ENCODE assay signal across 13 cellular contexts in the genomic region with DNA sequence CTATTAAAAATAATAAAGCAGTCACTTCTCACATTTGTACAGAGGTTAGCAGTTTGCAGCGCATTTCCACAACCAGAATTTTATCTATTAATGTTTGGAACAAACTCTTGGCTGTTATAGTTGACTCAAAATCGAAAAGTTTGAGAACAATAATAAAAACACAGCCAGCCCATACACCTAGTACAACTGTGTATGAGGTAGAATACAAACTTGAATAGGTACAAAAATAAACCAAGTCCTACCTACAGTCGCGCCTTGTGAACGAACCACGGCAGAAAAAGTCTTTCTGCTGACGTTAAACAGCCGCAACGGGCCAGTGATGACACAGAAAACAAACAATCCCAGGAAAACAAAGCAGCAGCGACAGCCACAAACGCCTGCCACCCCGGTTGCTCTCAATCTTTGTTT. TPM values are rescaled to one million over a fixed set of nuclear protein-coding genes. Genes with fewer than 3 reads are reported as not detected.
DNase-seq lines count a peak whose midpoint lies in the region; ATAC-seq and TF ChIP-seq lines count a peak whose summit lies in the region.
"Had no signal": no experiment of that assay in that cellular context is flagged by ENCODE, and none has a peak within 500 bp of the region (broad histone marks: within the 10 kb centered on the region; RNA-seq: fewer than 3 reads in every experiment).

No MANE protein-coding gene starts in this region.

- DNase-seq in CD4-positive, alpha-beta T cell, result no peak
- DNase-seq in HFFc6, result no peak
- peak; percentile 55 for DNase-seq in mesenchymal stem cell
- DNase-seq in NCI-H526 (lab: John Stamatoyannopoulos, UW), result no peak
- no peak for DNase-seq in sciatic nerve (ENCODE audit: low spot score)
- DNase-seq in SJCRH30, result no peak
- no peak for DNase-seq in NCI-H446 treated with DMSO at 0.1 percent for 48 hours (lab: John Stamatoyannopoulos, UW)
- DNase-seq: stimulated activated CD4-positive, alpha-beta T cell treated with anti-CD3 and anti-CD28 coated beads, Interleukin-4, amount 100 ng/mL, for 4 hours had no signal

- H3K4me1 ChIP-seq in mesenchymal stem cell (ENCODE audit: control insufficient read depth, insufficient read depth, low read depth, low read length), result peaks cover 39% of the 10 kb centered on the region
- no peaks in the 10 kb centered on the region for H3K4me1 ChIP-seq in SJCRH30

- H3K36me3 ChIP-seq in mesenchymal stem cell (ENCODE audit: control insufficient read depth in 1 of 2, insufficient read depth in 2 of 2, low read depth in 1 of 2, low read length in 2 of 2) (peaks cover 0 to 3% of the 10 kb centered on the region in 2 experiments), SJCRH30 (no peaks in the 10 kb centered on the region)
- H3K36me3 ChIP-seq: right atrium auricular region had no signal

- no peak overlapping the region for H3K4me2 ChIP-seq in mesenchymal stem cell (ENCODE audit: low read length, poor library complexity, severe bottlenecking)

- no peak overlapping the region for H3K4me3 ChIP-seq in mesenchymal stem cell (ENCODE audit: insufficient read depth in 1 of 2, low read depth in 1 of 2, low read length in 2 of 2)
- no peak overlapping the region for H3K4me3 ChIP-seq in SJCRH30
- H3K4me3 ChIP-seq: hepatocyte, right atrium auricular region had no signal

- intact Hi-C loops in CD4-positive, alpha-beta T cell (cut with DNase I, micrococcal nuclease), result no loop called here
- intact Hi-C loops in sciatic nerve (cut with DNase I), result no loop called here

- POLR2A ChIA-PET in CD4-positive, alpha-beta T cell (lab: Charles Lee), result no interaction called here

- H2BK15ac ChIP-seq in mesenchymal stem cell (ENCODE audit: low read depth, poor library complexity, severe bottlenecking), result no peak overlapping the region

- CTCF ChIA-PET in CD4-positive, alpha-beta T cell (lab: Charles Lee), result interaction anchor here (2.2 kb wide), 1 partner anchor 7 kb away, joined by 17 read pairs; no protein-coding TSS in a partner anchor

- peak; percentile 38 for ATAC-seq in CD4-positive, alpha-beta T cell (ENCODE audit: poor library complexity)
- no peak for ATAC-seq in sciatic nerve
- ATAC-seq: Right ventricle myocardium inferior had no signal

- no peak overlapping the region for H3K27ac Mint-ChIP-seq in CD4-positive, alpha-beta T cell
- H3K27ac Mint-ChIP-seq in HFFc6, result no peak overlapping the region
- peak overlapping the region in 1 of 5 experiments; percentile 68 for H3K27ac Mint-ChIP-seq in brain
- H3K27ac Mint-ChIP-seq: mesothelial cell of epicardium had no signal

- peaks cover 46% of the 10 kb centered on the region for H3K4me1 Mint-ChIP-seq in CD4-positive, alpha-beta T cell (ENCODE audit: low read depth)
- H3K4me1 Mint-ChIP-seq in HFFc6 (ENCODE audit: low read depth), result peaks cover 18% of the 10 kb centered on the region; the same call in 1 of the 2 replicates
- H3K4me1 Mint-ChIP-seq in brain, result peaks cover 35% of the 10 kb centered on the region

- H2BK12ac ChIP-seq in mesenchymal stem cell (ENCODE audit: low read length in 2 of 2), result no peak overlapping the region

- no peak overlapping the region for H3K9ac ChIP-seq in mesenchymal stem cell (ENCODE audit: low read length)

- no peaks in the 10 kb centered on the region for H3K9me3 Mint-ChIP-seq in CD4-positive, alpha-beta T cell
- no peaks in the 10 kb centered on the region; the same call in 1 of the 2 replicates for H3K9me3 Mint-ChIP-seq in HFFc6
- H3K9me3 Mint-ChIP-seq in brain, result no peaks in the 10 kb centered on the region
- H3K9me3 Mint-ChIP-seq: mesothelial cell of epicardium had no signal

- H3K18ac ChIP-seq in mesenchymal stem cell (ENCODE audit: low read depth in 1 of 2, low read length in 2 of 2), result no peak overlapping the region

- H3K27me3 Mint-ChIP-seq in CD4-positive, alpha-beta T cell, result peaks cover 91% of the 10 kb centered on the region
- peaks cover 46% of the 10 kb centered on the region for H3K27me3 Mint-ChIP-seq in HFFc6 (ENCODE audit: insufficient read depth)
- peaks cover 97% of the 10 kb centered on the region for H3K27me3 Mint-ChIP-seq in brain

- no peak overlapping the region for H3K4ac ChIP-seq in mesenchymal stem cell (ENCODE audit: low read depth in 1 of 2, low read length in 2 of 2)

- no peak overlapping the region for H2AK5ac ChIP-seq in mesenchymal stem cell (ENCODE audit: low read length, severe bottlenecking)

- H4K91ac ChIP-seq in mesenchymal stem cell (ENCODE audit: low read length), result no peak overlapping the region

- H3K36me3 Mint-ChIP-seq in CD4-positive, alpha-beta T cell (ENCODE audit: low read depth), result no peaks in the 10 kb centered on the region
- H3K36me3 Mint-ChIP-seq in HFFc6 (ENCODE audit: low read depth), result peaks cover 10% of the 10 kb centered on the region; the same call in 1 of the 2 replicates
- H3K36me3 Mint-ChIP-seq in brain, result no peaks in the 10 kb centered on the region
- H3K36me3 Mint-ChIP-seq: mesothelial cell of epicardium had no signal

- H2AFZ ChIP-seq in mesenchymal stem cell (ENCODE audit: low read depth, low read length), result no peak overlapping the region
- H2AFZ ChIP-seq: hepatocyte had no signal

- H2BK120ac ChIP-seq in mesenchymal stem cell (ENCODE audit: low read depth, low read length), result no peak overlapping the region

- H3K23ac ChIP-seq in mesenchymal stem cell (ENCODE audit: low read length in 2 of 2), result no peak overlapping the region

- under 1% methylated on average over 9 of the region's 12 CpGs for WGBS in mesenchymal stem cell

- H3K27me3 ChIP-seq in CD4-positive, alpha-beta T cell (ENCODE audit: control insufficient read depth, insufficient read depth, low read length), result peaks cover 98% of the 10 kb centered on the region
- H3K27me3 ChIP-seq in mesenchymal stem cell (ENCODE audit: control insufficient read depth in 1 of 2, insufficient read depth in 1 of 2, low read length in 2 of 2) (peaks cover 92 to 97% of the 10 kb centered on the region in 2 experiments), SJCRH30 (no peaks in the 10 kb centered on the region)

- H3K27ac ChIP-seq in CD4-positive, alpha-beta T cell (ENCODE audit: low read depth, low read length), result no peak overlapping the region
- H3K27ac ChIP-seq in mesenchymal stem cell (ENCODE audit: low read length, poor library complexity, severe bottlenecking), result no peak overlapping the region
- H3K27ac ChIP-seq in SJCRH30, result no peak overlapping the region
- H3K27ac ChIP-seq: hepatocyte, right atrium auricular region had no signal

- H3K14ac ChIP-seq in mesenchymal stem cell (ENCODE audit: low read length in 2 of 2), result no peak overlapping the region

- H2BK5ac ChIP-seq in mesenchymal stem cell (ENCODE audit: low read depth, low read length, poor library complexity, severe bottlenecking), result no peak overlapping the region

- no peaks in the 10 kb centered on the region for H3K9me3 ChIP-seq in CD4-positive, alpha-beta T cell (ENCODE audit: control insufficient read depth, low read length)
- H3K9me3 ChIP-seq in mesenchymal stem cell (ENCODE audit: control insufficient read depth, low read length) (no peaks in the 10 kb centered on the region), SJCRH30 (replicated peaks) (no peaks in the 10 kb centered on the region)
- H3K9me3 ChIP-seq: right atrium auricular region had no signal

- H4K8ac ChIP-seq in mesenchymal stem cell (ENCODE audit: low read length), result no peak overlapping the region

- H3K79me1 ChIP-seq in mesenchymal stem cell (replicated peaks; ENCODE audit: low read length, poor library complexity, severe bottlenecking), result no peaks in the 10 kb centered on the region

- peak overlapping the region; percentile 67 for H3K4me3 Mint-ChIP-seq in CD4-positive, alpha-beta T cell
- H3K4me3 Mint-ChIP-seq in HFFc6, result peak overlapping the region; percentile 15; the same call in 1 of the 2 replicates
- H3K4me3 Mint-ChIP-seq in brain, result peak overlapping the region in 3 of 5 experiments; percentile 41 to 92 (median 84)
- H3K4me3 Mint-ChIP-seq: mesothelial cell of epicardium had no signal

- no peak for TF ChIP-seq CTCF in CD4-positive, alpha-beta T cell (IDR thresholded peaks at IDR 0.05)
- TF ChIP-seq CTCF in HFFc6 (IDR thresholded peaks at IDR 0.05) (no peak), brain (conservative IDR thresholded peaks at IDR 0.05) (no peak)

RNA-seq across cellular contexts. Expression of a gene that starts 3.2 kb away (rescaled TPM):
- total RNA-seq in CD4-positive, alpha-beta T cell, result not detected
- total RNA-seq in HFFc6 (2021; fragmentation: NEBNext Ultra II Directional; extraction: Animal tissue kit (Norgen Biotek cat#: 25700)), result 1 to 10 TPM in 5 of 6 experiments, under 1 TPM in 1; 0.71 to 8.0 (median 7.0) TPM
- not detected for polyA plus RNA-seq in brain (ENCODE audit: insufficient read depth, low read depth, low replicate concordance)
- polyA plus RNA-seq in mesenchymal stem cell (2013, experiment 1 of 2), result 0.07 TPM
- not detected for polyA plus RNA-seq in mesenchymal stem cell (2013, experiment 2 of 2)
- 0.13 TPM for total RNA-seq in sciatic nerve
- 0.42 and 0.89 TPM in 2 replicates for total RNA-seq in SJCRH30 (2014; rRNA removed; shearing (Covaris generic))
- total RNA-seq: hepatocyte, mesothelial cell of epicardium, right atrium auricular region, Right ventricle myocardium inferior had no signal
- polyA plus RNA-seq: hepatocyte had no signal

RNA-seq across cellular contexts. Expression of a gene that starts 3.3 kb away (rescaled TPM):
- total RNA-seq in CD4-positive, alpha-beta T cell, result not detected
- total RNA-seq in HFFc6 (2021; fragmentation: NEBNext Ultra II Directional; extraction: Animal tissue kit (Norgen Biotek cat#: 25700)), result 1 to 10 TPM in 4 of 6 experiments, under 1 TPM in 2; 0.45 to 5.8 (median 4.6) TPM
- not detected for polyA plus RNA-seq in brain (ENCODE audit: insufficient read depth, low read depth, low replicate concordance)
- polyA plus RNA-seq in mesenchymal stem cell (2013, experiment 1 of 2), result not detected
- 0.04 TPM for polyA plus RNA-seq in mesenchymal stem cell (2013, experiment 2 of 2)
- not detected for total RNA-seq in sciatic nerve
- total RNA-seq in SJCRH30 (2014; rRNA removed; shearing (Covaris generic)), result 0.23 and 0.34 TPM in 2 replicates
- total RNA-seq: hepatocyte, mesothelial cell of epicardium, right atrium auricular region, Right ventricle myocardium inferior had no signal
- polyA plus RNA-seq: hepatocyte had no signal

Comparison
In these comparisons a context has a peak if more than half of its experiments do, and no peak if none do; other contexts are left out.
1. H3K4me3 Mint-ChIP-seq: peak in every context shown above with its lines; median percentile 84 in brain; 67 in CD4-positive, alpha-beta T cell; 15 in HFFc6.